Comparison of ENCODE assay signal across 8 cellular contexts in genomic region chr4:88382621-88383020, GRCh38. TPM values are rescaled to one million over a fixed set of nuclear protein-coding genes. Genes with fewer than 3 reads are reported as not detected.
DNase-seq lines count a peak whose midpoint lies in the region; ATAC-seq and TF ChIP-seq lines count a peak whose summit lies in the region.

No MANE protein-coding gene starts in this region.

- H3K27ac Mint-ChIP-seq in glutamatergic neuron (ENCODE audit: unreplicated experiment), result no peak overlapping the region

- intact Hi-C loops in aorta (cut with DNase I) (no loop called here), prostate gland (cut with DNase I) (no loop called here)

- peaks cover 7% of the 10 kb centered on the region for H3K36me3 ChIP-seq in OCI-LY3 (replicated peaks; ENCODE audit: low read depth, low read length)
- H3K36me3 ChIP-seq in aorta (ENCODE audit: control insufficient read depth in 1 of 2, insufficient read depth in 2 of 2, low read length in 1 of 2), result no peaks in the 10 kb centered on the region
- H3K36me3 ChIP-seq in prostate gland, result no peaks in the 10 kb centered on the region

- DNase-seq in amniotic epithelial cell (ENCODE audit: low read depth) (peak; percentile 7), aorta (no peak), DMS 273 treated with DMSO at 0.1 percent for 48 hours (lab: John Stamatoyannopoulos, UW) (no peak), prostate gland (ENCODE audit: low spot score) (no peak), glutamatergic neuron (no peak)
- DNase-seq in stimulated activated CD8-positive, alpha-beta memory T cell treated with anti-CD3 and anti-CD28 coated beads, Interleukin-4, amount 100 ng/mL, for 48 hours, result peak; percentile 60

- H2AFZ ChIP-seq in OCI-LY3 (ENCODE audit: low read depth, low read length), result peak overlapping the region; percentile 89

- no peaks in the 10 kb centered on the region for H3K9me3 Mint-ChIP-seq in glutamatergic neuron (ENCODE audit: unreplicated experiment)

- H3K27ac ChIP-seq in OCI-LY3 (ENCODE audit: low read length) (peak overlapping the region; percentile 76), aorta (ENCODE audit: low read depth in 1 of 2, low read length in 2 of 2) (no peak overlapping the region), prostate gland (no peak overlapping the region)

- H4K20me1 ChIP-seq in OCI-LY3 (ENCODE audit: insufficient read depth, low read length), result no peaks in the 10 kb centered on the region

- H3K36me3 Mint-ChIP-seq in glutamatergic neuron (ENCODE audit: unreplicated experiment), result no peaks in the 10 kb centered on the region

- no peaks in the 10 kb centered on the region for H3K9me3 ChIP-seq in OCI-LY3 (ENCODE audit: insufficient read depth, low read length)
- no peaks in the 10 kb centered on the region for H3K9me3 ChIP-seq in aorta (ENCODE audit: control insufficient read depth, low read length)
- H3K9me3 ChIP-seq in prostate gland, result no peaks in the 10 kb centered on the region

- no peaks in the 10 kb centered on the region for H3K79me2 ChIP-seq in OCI-LY3 (ENCODE audit: low read length)

- TF ChIP-seq POLR2A in prostate gland (IDR thresholded peaks at IDR 0.05), result no peak

- H3K4me2 ChIP-seq in OCI-LY3 (ENCODE audit: low read length), result peak overlapping the region; percentile 51

- H3K4me3 Mint-ChIP-seq in glutamatergic neuron (ENCODE audit: unreplicated experiment), result no peak overlapping the region

- WGBS in aorta, 2 donors, result 1 to 5% methylated on average over 1 of the region's 1 CpG
- 28% methylated on average over 1 of the region's 1 CpG for WGBS in prostate gland

- H3K27me3 Mint-ChIP-seq in glutamatergic neuron (ENCODE audit: unreplicated experiment), result peaks cover 3% of the 10 kb centered on the region

- no peaks in the 10 kb centered on the region for H3K4me1 Mint-ChIP-seq in glutamatergic neuron (ENCODE audit: low read depth, unreplicated experiment)

- H3K27me3 ChIP-seq in OCI-LY3 (ENCODE audit: low read depth, low read length) (no peaks in the 10 kb centered on the region), aorta (ENCODE audit: control insufficient read depth in 1 of 2, insufficient read depth in 2 of 2, low read length in 1 of 2) (no peaks in the 10 kb centered on the region), prostate gland (replicated peaks; ENCODE audit: insufficient read depth) (no peaks in the 10 kb centered on the region)

- peak overlapping the region; percentile 20; the same call in 1 of the 2 replicates for H3K4me3 ChIP-seq in OCI-LY3 (ENCODE audit: low read length)
- H3K4me3 ChIP-seq in aorta (ENCODE audit: low read length in 2 of 2), result no peak overlapping the region
- H3K4me3 ChIP-seq in prostate gland, result no peak overlapping the region

- H3K4me1 ChIP-seq in OCI-LY3 (ENCODE audit: low read length) (peaks cover 27% of the 10 kb centered on the region), aorta (ENCODE audit: control insufficient read depth in 1 of 2, insufficient read depth in 2 of 2, low read length in 2 of 2) (no peaks in the 10 kb centered on the region), prostate gland (replicated peaks) (no peaks in the 10 kb centered on the region)

- no peak for TF ChIP-seq CTCF in OCI-LY3 (IDR thresholded peaks at IDR 0.05; ENCODE audit: low read depth, low read length)
- no peak for TF ChIP-seq CTCF in prostate gland (IDR thresholded peaks at IDR 0.05)
- TF ChIP-seq CTCF in glutamatergic neuron (IDR thresholded peaks at IDR 0.05; ENCODE audit: partially characterized antibody, unreplicated experiment), result no peak

- ATAC-seq in GM19467 (IDR thresholded peaks at IDR 0.05; ENCODE audit: unreplicated experiment), result peak; percentile 46
- ATAC-seq in aorta (ENCODE audit: low FRiP score), result no peak

- H3K9ac ChIP-seq in OCI-LY3 (ENCODE audit: low read length), result peak overlapping the region; percentile 12; the same call in 1 of the 2 replicates

RNA-seq across cellular contexts. Expression of gene HERC6, which starts 4.0 kb away (rescaled TPM):
- 1 to 10 TPM; 6.9 to 9.5 TPM for total RNA-seq in aorta
- polyA plus RNA-seq in aorta, result 1 to 10 TPM; 2.4 to 4.2 TPM
- total RNA-seq in prostate gland, result 10 to 100 TPM; 16.0 to 20.6 TPM
- total RNA-seq in glutamatergic neuron (ENCODE audit: unreplicated experiment), result 0.22 TPM

Comparison
In these comparisons a context has a peak if more than half of its experiments do, and no peak if none do; other contexts are left out.
1. DNase-seq: peak in amniotic epithelial cell (single experiment) and stimulated activated CD8-positive, alpha-beta memory T cell treated with anti-CD3 and anti-CD28 coated beads, Interleukin-4, amount 100 ng/mL, for 48 hours (single experiment); none in aorta (0 of 2), DMS 273 treated with DMSO at 0.1 percent for 48 hours (single experiment), prostate gland (single experiment) and glutamatergic neuron (single experiment).